In genomic region chr19:33111587-33111986, GRCh38 we compare ENCODE assay signal across 9 cellular contexts. TPM values are rescaled to one million over a fixed set of nuclear protein-coding genes. Genes with fewer than 3 reads are reported as not detected.
"Had no signal": no experiment of that assay in that cellular context is flagged by ENCODE, and none has a peak within 500 bp of the region (broad histone marks: within the 10 kb centered on the region; RNA-seq: fewer than 3 reads in every experiment).

No MANE protein-coding gene starts in this region.

- DNase-seq: H9, HCEC 1CT, HFFc6, KBM-7 had no signal

- H3K27ac ChIP-seq: HL-60 had no signal

- ATAC-seq: GM23338, HepG2 had no signal

- H2AFZ ChIP-seq: GM23338 had no signal

- H3K4me2 ChIP-seq: GM23338 had no signal

- H3K4me3 ChIP-seq: GM23338 had no signal

RNA-seq across cellular contexts. Expression of gene WDR88, which starts 20.3 kb away (rescaled TPM):
- total RNA-seq: GM23338, H1, H9, HepG2, HFFc6, HT1080 had no signal
- polyA plus RNA-seq: GM23338, H1, HepG2 had no signal
